Comparison of ENCODE assay signal across 17 cellular contexts in genomic region chr3:48569808-48570450, GRCh38. TPM values are rescaled to one million over a fixed set of nuclear protein-coding genes. Genes with fewer than 3 reads are reported as not detected.
DNase-seq lines count a peak whose midpoint lies in the region; ATAC-seq, FAIRE-seq and TF ChIP-seq lines count a peak whose summit lies in the region.
"Had no signal": no experiment of that assay in that cellular context is flagged by ENCODE, and none has a peak within 500 bp of the region (broad histone marks: within the 10 kb centered on the region; RNA-seq: fewer than 3 reads in every experiment).

No MANE protein-coding gene starts in this region.

- no peak overlapping the region for H3K23ac ChIP-seq in IMR-90 (ENCODE audit: low read depth, low read length)

- H3K27ac ChIP-seq in IMR-90 (ENCODE audit: insufficient read depth, low read length) = no peak overlapping the region
- H3K27ac ChIP-seq in K562 (ENCODE audit: extremely low read depth, low read depth, low read length) = no peak overlapping the region
- no peak overlapping the region for H3K27ac ChIP-seq in osteoblast (ENCODE audit: low read depth, low read length)
- H3K27ac ChIP-seq: C4-2B, GM23248, HL-60 had no signal

- H3K4me1 ChIP-seq in IMR-90 (ENCODE audit: control insufficient read depth, insufficient read depth, low read length) (peaks cover 9% of the 10 kb centered on the region), K562 (replicated peaks in 1 of 2; ENCODE audit: control insufficient read depth in 2 of 2, insufficient read depth in 2 of 2, low read length in 2 of 2) (peaks cover 0 to 21% of the 10 kb centered on the region in 2 experiments; a peak in 2 of 5 replicates), osteoblast (ENCODE audit: insufficient read depth, low read length) (peaks cover 14% of the 10 kb centered on the region)

- H4K8ac ChIP-seq in IMR-90 (ENCODE audit: low read depth in 2 of 2, low read length in 2 of 2) = no peak overlapping the region

- H3K4me2 ChIP-seq in IMR-90 (ENCODE audit: low read depth, low read length) = no peak overlapping the region
- no peak overlapping the region for H3K4me2 ChIP-seq in K562 (ENCODE audit: insufficient read depth, low read length)
- H3K4me2 ChIP-seq in osteoblast (ENCODE audit: insufficient read depth, low read length) = no peak overlapping the region

- DNase-seq in IMR-90 = no peak
- no peak for DNase-seq in K562 (ENCODE audit: extremely low read depth in 1 of 4, low spot score in 3 of 4)
- peak; percentile 53 for DNase-seq in osteoblast (ENCODE audit: insufficient read length, low spot score, missing footprints)
- DNase-seq in AG08396 (ENCODE audit: low spot score) = no peak
- DNase-seq: BE2C; CD4-positive, alpha-beta memory T cell; DMS79; EL; GM23248; H7; KG1 had no signal

- TF ChIP-seq RAD21 in IMR-90 (IDR thresholded peaks at IDR 0.05; ENCODE audit: low read length) = no peak
- no peak for TF ChIP-seq RAD21 in K562 (CRISPR knock-in tag; conservative IDR thresholded peaks at IDR 0.05 in 1 of 2, IDR thresholded peaks at IDR 0.05 in 1 of 2)

- BruUV-seq in IMR-90 (replicated peaks; lab: Mats Ljungman, UMichigan) = no TSS peak
- BruUV-seq in K562 (replicated peaks; lab: Mats Ljungman, UMichigan) = no TSS peak

- in situ Hi-C loops in IMR-90 (cut with MboI; ENCODE audit: low sequenced_read_pairs) (no loop called here), K562 (cut with MboI) (no loop called here)

- peaks cover 4 to 21% of the 10 kb centered on the region in 2 experiments; a peak in 2 of 4 replicates for H3K79me1 ChIP-seq in IMR-90 (ENCODE audit: low read depth in 1 of 2, low read length in 2 of 2)

- H2BK5ac ChIP-seq in IMR-90 (ENCODE audit: low read depth, low read length, poor library complexity, severe bottlenecking) = no peak overlapping the region

- H2BK20ac ChIP-seq in IMR-90 (ENCODE audit: low read depth, low read length) = no peak overlapping the region

- H2BK120ac ChIP-seq in IMR-90 (ENCODE audit: low read depth, low read length) = 0 out of 2 replicates have a peak overlapping the region, but pooled peaks have one; percentile 48

- no peak overlapping the region for H4K5ac ChIP-seq in IMR-90 (ENCODE audit: low read depth, low read length)

- no peak overlapping the region for H3K4me3 ChIP-seq in IMR-90 (ENCODE audit: insufficient read depth, low read depth, low read length)
- H3K4me3 ChIP-seq in K562 = no peak overlapping the region
- no peak overlapping the region for H3K4me3 ChIP-seq in osteoblast (ENCODE audit: insufficient read depth, low read length)
- H3K4me3 ChIP-seq: GM23248 had no signal

- H3K9ac ChIP-seq in IMR-90 (ENCODE audit: low read depth, low read length) (no peak overlapping the region), K562 (ENCODE audit: insufficient read depth in 1 of 2, low read depth in 2 of 2, low read length in 2 of 2) (no peak overlapping the region)
- H3K9ac ChIP-seq: GM23248 had no signal

- intact Hi-C loops in IMR-90 (cut with micrococcal nuclease) = no loop called here
- intact Hi-C loops in K562 (cut with micrococcal nuclease) = no loop called here

- H2AFZ ChIP-seq in IMR-90 (replicated peaks; ENCODE audit: low read length, poor library complexity) = peak overlapping the region; percentile 21
- H2AFZ ChIP-seq in K562 (ENCODE audit: low read depth, low read length) = no peak overlapping the region
- no peak overlapping the region for H2AFZ ChIP-seq in osteoblast (ENCODE audit: low read length)
- H2AFZ ChIP-seq: GM23248 had no signal

- H3K18ac ChIP-seq in IMR-90 (ENCODE audit: low read depth, low read length) = no peak overlapping the region

- H4K20me1 ChIP-seq in IMR-90 (ENCODE audit: insufficient read depth, low read length) (peaks cover 6% of the 10 kb centered on the region; the same call in 1 of the 2 replicates), K562 (replicated peaks; ENCODE audit: control insufficient read depth, insufficient read depth, low read length) (no peaks in the 10 kb centered on the region), osteoblast (ENCODE audit: insufficient read depth, low read length) (no peaks in the 10 kb centered on the region)

- dilution Hi-C loops in IMR-90 (cut with HindIII; ENCODE audit: low sequenced_read_pairs, unreplicated experiment) = no loop called here

- H3K9me1 ChIP-seq in IMR-90 (ENCODE audit: insufficient read depth, low read length) (peaks cover 23% of the 10 kb centered on the region), K562 (ENCODE audit: control insufficient read depth, insufficient read depth, low read length) (no peaks in the 10 kb centered on the region)

- CTCF ChIA-PET in IMR-90 (lab: Yijun Ruan, JAX) = no interaction called here
- CTCF ChIA-PET in K562 (lab: Yijun Ruan, JAX; ENCODE audit: low intra/inter-chr PET ratio) = no interaction called here

- H2BK15ac ChIP-seq in IMR-90 (ENCODE audit: low read depth, low read length) = no peak overlapping the region

- no peak overlapping the region for H3K14ac ChIP-seq in IMR-90 (replicated peaks; ENCODE audit: low read depth, low read length)

- no peak overlapping the region for H4K91ac ChIP-seq in IMR-90 (ENCODE audit: insufficient read depth, low read depth, low read length)

- POLR2A ChIA-PET in IMR-90 (lab: Charles Lee; ENCODE audit: unreplicated experiment) = no interaction called here
- POLR2A ChIA-PET in K562 (lab: Yijun Ruan, JAX) = no interaction called here

- FAIRE-seq in K562 (lab: Jason Lieb, UNC) = no peak
- FAIRE-seq: A204.1, G401.6, GM12891 had no signal

- H3K79me2 ChIP-seq in K562 (ENCODE audit: control insufficient read depth, insufficient read depth, low read length) (no peaks in the 10 kb centered on the region), osteoblast (ENCODE audit: insufficient read depth, low read length) (no peaks in the 10 kb centered on the region)

- TF ChIP-seq POLR2A in IMR-90 (IDR thresholded peaks at IDR 0.05; ENCODE audit: low read depth, low read length) (no peak), K562 (conservative IDR thresholded peaks at IDR 0.05) (no peak)

- H2AK5ac ChIP-seq in IMR-90 (ENCODE audit: low read depth, low read length) = peak overlapping the region; percentile 39; the same call in 1 of the 2 replicates

- 97% methylated on average over 5 of the region's 18 CpGs; no CpG with 5 or more reads in 1 of the 2 experiments for WGBS in IMR-90 (ENCODE audit: extremely low coverage in 2 of 2, insufficient read length in 1 of 2), 2 experiments
- whole genome bisulfite sequencing in K562 (ENCODE audit: insufficient coverage, low coverage, missing lambda C conversion rate) = 40% methylated on average over 7 of the region's 18 CpGs

- H2AK9ac ChIP-seq in IMR-90 (replicated peaks; ENCODE audit: low read depth, low read length, poor library complexity) = no peak overlapping the region

- H3K36me3 ChIP-seq in IMR-90 (ENCODE audit: control insufficient read depth, insufficient read depth, low read length) (peaks cover 75% of the 10 kb centered on the region), K562 (ENCODE audit: control insufficient read depth, insufficient read depth, low read length) (no peaks in the 10 kb centered on the region), osteoblast (ENCODE audit: insufficient read depth, low read length) (no peaks in the 10 kb centered on the region)
- H3K36me3 ChIP-seq: BE2C had no signal

- H3K27me3 ChIP-seq in IMR-90 (ENCODE audit: control insufficient read depth, insufficient read depth, low read length) = no peaks in the 10 kb centered on the region
- H3K27me3 ChIP-seq in K562 (ENCODE audit: control insufficient read depth in 2 of 2, insufficient read depth in 2 of 2, low read length in 2 of 2) = no peaks in the 10 kb centered on the region
- H3K27me3 ChIP-seq in osteoblast (ENCODE audit: insufficient read depth, low read length) = no peaks in the 10 kb centered on the region
- H3K27me3 ChIP-seq: BE2C had no signal

- ATAC-seq in IMR-90 (ENCODE audit: low read depth) (no peak), K562 (no peak), HG03469 (IDR thresholded peaks at IDR 0.05; ENCODE audit: unreplicated experiment) (no peak)

- H3K9me3 ChIP-seq in IMR-90 (ENCODE audit: control insufficient read depth, insufficient read depth, low read length) (no peaks in the 10 kb centered on the region), K562 (replicated peaks; ENCODE audit: control insufficient read depth, insufficient read depth, low read depth, low read length) (no peaks in the 10 kb centered on the region), osteoblast (ENCODE audit: low read depth, low read length) (no peaks in the 10 kb centered on the region)
- H3K9me3 ChIP-seq: BE2C had no signal

- TF ChIP-seq CTCF in IMR-90 (conservative IDR thresholded peaks at IDR 0.05; ENCODE audit: low read depth, low read length) (no peak), K562 (IDR thresholded peaks at IDR 0.05 in 2 of 3, conservative IDR thresholded peaks at IDR 0.05 in 1 of 3; ENCODE audit: insufficient read depth in 2 of 3, low read depth in 1 of 3, low read length in 3 of 3) (no peak), osteoblast (IDR thresholded peaks at IDR 0.05; ENCODE audit: extremely low read depth, low read depth, low read length) (no peak)

- no peak overlapping the region for H3K56ac ChIP-seq in IMR-90 (ENCODE audit: extremely low read depth, insufficient read depth, low read length)

- no peak for TF ChIP-seq EP300 in K562 (IDR thresholded peaks at IDR 0.05; ENCODE audit: low read length)

- H3K4ac ChIP-seq in IMR-90 (ENCODE audit: low read depth, low read length) = no peak overlapping the region

RNA-seq across cellular contexts. Expression of gene UCN2, which starts 6.3 kb away (rescaled TPM):
- total RNA-seq in IMR-90 (2012; rRNA removed) (0.54 and 0.56 TPM in 2 replicates), K562 (2014; rRNA removed) (not detected in 2 replicates), K562 (2014; rRNA removed; fragmentation: Illumina TruSeq; extraction: Trizol) (not detected in 2 replicates), K562 (2015; rRNA removed; fragmentation: Illumina TruSeq; extraction: Trizol) (not detected in 2 replicates), K562 (2021) (0.11 TPM in 1 of 2 replicates, not detected in the other), osteoblast (0.29 and 0.72 TPM in 2 replicates)
- polyA plus RNA-seq in IMR-90 (2012; rRNA removed) (2.3 and 2.7 TPM in 2 replicates), K562 (2011; rRNA removed) (0.05 and 0.08 TPM in 2 replicates), K562 (2014; fragmentation: Illumina TruSeq; extraction: Trizol) (not detected in 2 replicates), K562 (2014; fragmentation: Nextera tagmentation; extraction: Ambion mirVana) (not detected), K562 (2014; rRNA removed) (not detected in 2 replicates)
- 0.56 and 1.4 TPM in 2 replicates for polyA plus RNA-seq in IMR-90 (2012; cell fraction: cytosol; rRNA removed)
- polyA plus RNA-seq in IMR-90 (2012; cell fraction: nucleus; rRNA removed; ENCODE audit: low replicate concordance) = 19.4 and 40.3 TPM in 2 replicates
- total RNA-seq in K562 (2011; cell fraction: chromatin; rRNA removed; ENCODE audit: low replicate concordance) = 0.65 TPM in 1 of 2 replicates, not detected in the other
- 0.33 TPM in 1 of 2 replicates, not detected in the other for total RNA-seq in K562 (2011; cell fraction: nucleolus; rRNA removed)
- 0.29 and 0.38 TPM in 2 replicates for total RNA-seq in K562 (2011; cell fraction: nucleoplasm; rRNA removed)
- polyA plus RNA-seq in K562 (2011; cell fraction: cytosol; rRNA removed) = 0.04 and 0.09 TPM in 2 replicates
- polyA plus RNA-seq in K562 (2011; cell fraction: nucleus; rRNA removed) = 0.13 and 0.44 TPM in 2 replicates
- polyA plus RNA-seq in K562 (2012) = 0.16 TPM in 1 of 2 replicates, not detected in the other
- not detected in 2 replicates for polyA minus RNA-seq in K562 (2011; rRNA and poly(A)+ RNA removed)
- polyA minus RNA-seq in K562 (2011; cell fraction: cytosol; rRNA and poly(A)+ RNA removed) = not detected in 2 replicates
- polyA minus RNA-seq in K562 (2011; cell fraction: nucleus; rRNA and poly(A)+ RNA removed) = not detected in 2 replicates
- total RNA-seq: CD4-positive, alpha-beta memory T cell had no signal
- polyA plus RNA-seq: CD4-positive, alpha-beta memory T cell had no signal

RNA-seq across cellular contexts. Expression of gene PFKFB4, which starts 13.3 kb away (rescaled TPM):
- total RNA-seq in IMR-90 (2012; rRNA removed) (16.1 and 17.0 TPM in 2 replicates), K562 (2014; rRNA removed) (15.3 and 16.6 TPM in 2 replicates), K562 (2014; rRNA removed; fragmentation: Illumina TruSeq; extraction: Trizol) (9.6 and 11.3 TPM in 2 replicates), K562 (2015; rRNA removed; fragmentation: Illumina TruSeq; extraction: Trizol) (12.9 and 14.7 TPM in 2 replicates), K562 (2021) (13.5 and 15.8 TPM in 2 replicates), osteoblast (12.3 and 12.4 TPM in 2 replicates)
- polyA plus RNA-seq in IMR-90 (2012; rRNA removed) (14.8 and 16.9 TPM in 2 replicates), K562 (2011; rRNA removed) (56.3 and 71.4 TPM in 2 replicates), K562 (2014; fragmentation: Illumina TruSeq; extraction: Trizol) (13.8 and 14.5 TPM in 2 replicates), K562 (2014; fragmentation: Nextera tagmentation; extraction: Ambion mirVana) (1 to 10 TPM in 1 of 2 experiments, under 1 TPM in 1; 0.92 to 1.6 TPM), K562 (2014; rRNA removed) (13.2 and 14.0 TPM in 2 replicates)
- 11.1 and 15.7 TPM in 2 replicates for polyA plus RNA-seq in IMR-90 (2012; cell fraction: cytosol; rRNA removed)
- 53.9 and 57.6 TPM in 2 replicates for polyA plus RNA-seq in IMR-90 (2012; cell fraction: nucleus; rRNA removed; ENCODE audit: low replicate concordance)
- total RNA-seq in K562 (2011; cell fraction: chromatin; rRNA removed; ENCODE audit: low replicate concordance) = 136 and 240 TPM in 2 replicates
- total RNA-seq in K562 (2011; cell fraction: nucleolus; rRNA removed) = 112 TPM in 2 replicates
- total RNA-seq in K562 (2011; cell fraction: nucleoplasm; rRNA removed) = 150 and 164 TPM in 2 replicates
- polyA plus RNA-seq in K562 (2011; cell fraction: cytosol; rRNA removed) = 69.3 and 79.6 TPM in 2 replicates
- polyA plus RNA-seq in K562 (2011; cell fraction: nucleus; rRNA removed) = 150 and 157 TPM in 2 replicates
- 12.3 and 18.7 TPM in 2 replicates for polyA plus RNA-seq in K562 (2012)
- polyA minus RNA-seq in K562 (2011; rRNA and poly(A)+ RNA removed) = 54.0 and 55.4 TPM in 2 replicates
- polyA minus RNA-seq in K562 (2011; cell fraction: cytosol; rRNA and poly(A)+ RNA removed) = 29.7 and 40.0 TPM in 2 replicates
- polyA minus RNA-seq in K562 (2011; cell fraction: nucleus; rRNA and poly(A)+ RNA removed) = 42.4 and 62.3 TPM in 2 replicates

RNA-seq across cellular contexts. Expression of gene COL7A1, which starts 25.2 kb away (rescaled TPM):
- total RNA-seq in IMR-90 (2012; rRNA removed) (3.1 and 4.1 TPM in 2 replicates), K562 (2014; rRNA removed) (0.09 and 0.61 TPM in 2 replicates), K562 (2014; rRNA removed; fragmentation: Illumina TruSeq; extraction: Trizol) (0.03 TPM in 1 of 2 replicates, not detected in the other), K562 (2015; rRNA removed; fragmentation: Illumina TruSeq; extraction: Trizol) (0.14 and 0.38 TPM in 2 replicates), K562 (2021) (0.31 and 0.49 TPM in 2 replicates), osteoblast (12.7 and 21.4 TPM in 2 replicates)
- polyA plus RNA-seq in IMR-90 (2012; rRNA removed) (20.3 and 23.2 TPM in 2 replicates), K562 (2011; rRNA removed) (0.39 and 0.83 TPM in 2 replicates), K562 (2014; fragmentation: Illumina TruSeq; extraction: Trizol) (0.17 and 0.43 TPM in 2 replicates), K562 (2014; fragmentation: Nextera tagmentation; extraction: Ambion mirVana) (not detected), K562 (2014; rRNA removed) (0.28 and 0.66 TPM in 2 replicates)
- 13.6 and 14.6 TPM in 2 replicates for polyA plus RNA-seq in IMR-90 (2012; cell fraction: cytosol; rRNA removed)
- polyA plus RNA-seq in IMR-90 (2012; cell fraction: nucleus; rRNA removed; ENCODE audit: low replicate concordance) = 308 and 435 TPM in 2 replicates
- 1.7 and 5.0 TPM in 2 replicates for total RNA-seq in K562 (2011; cell fraction: chromatin; rRNA removed; ENCODE audit: low replicate concordance)
- 2.9 and 4.5 TPM in 2 replicates for total RNA-seq in K562 (2011; cell fraction: nucleolus; rRNA removed)
- 1.5 and 2.3 TPM in 2 replicates for total RNA-seq in K562 (2011; cell fraction: nucleoplasm; rRNA removed)
- polyA plus RNA-seq in K562 (2011; cell fraction: cytosol; rRNA removed) = 0.22 TPM in 2 replicates
- polyA plus RNA-seq in K562 (2011; cell fraction: nucleus; rRNA removed) = 8.7 and 11.5 TPM in 2 replicates
- 0.87 and 4.2 TPM in 2 replicates for polyA plus RNA-seq in K562 (2012)
- 0.07 TPM in 1 of 2 replicates, not detected in the other for polyA minus RNA-seq in K562 (2011; rRNA and poly(A)+ RNA removed)
- 0.29 and 2.9 TPM in 2 replicates for polyA minus RNA-seq in K562 (2011; cell fraction: cytosol; rRNA and poly(A)+ RNA removed)
- polyA minus RNA-seq in K562 (2011; cell fraction: nucleus; rRNA and poly(A)+ RNA removed) = 1.1 and 1.6 TPM in 2 replicates
- polyA plus RNA-seq: CD4-positive, alpha-beta memory T cell had no signal

RNA-seq across cellular contexts. Expression of gene UQCRC1, which starts 39.5 kb away (rescaled TPM):
- total RNA-seq in IMR-90 (2012; rRNA removed) = 952 and 1,365 TPM in 2 replicates
- 410 and 474 TPM in 2 replicates for polyA plus RNA-seq in IMR-90 (2012; rRNA removed)
- polyA plus RNA-seq in IMR-90 (2012; cell fraction: cytosol; rRNA removed) = 589 and 721 TPM in 2 replicates
- polyA plus RNA-seq in IMR-90 (2012; cell fraction: nucleus; rRNA removed; ENCODE audit: low replicate concordance) = 253 and 529 TPM in 2 replicates
- total RNA-seq in K562 (2011; cell fraction: chromatin; rRNA removed; ENCODE audit: low replicate concordance) = 163 and 409 TPM in 2 replicates
- total RNA-seq in K562 (2011; cell fraction: nucleolus; rRNA removed) = 323 and 415 TPM in 2 replicates
- 204 and 237 TPM in 2 replicates for total RNA-seq in K562 (2011; cell fraction: nucleoplasm; rRNA removed)
- 237 and 300 TPM in 2 replicates for total RNA-seq in K562 (2014; rRNA removed)
- 167 and 219 TPM in 2 replicates for total RNA-seq in K562 (2014; rRNA removed; fragmentation: Illumina TruSeq; extraction: Trizol)
- 249 and 268 TPM in 2 replicates for total RNA-seq in K562 (2015; rRNA removed; fragmentation: Illumina TruSeq; extraction: Trizol)
- total RNA-seq in K562 (2021) = 288 and 299 TPM in 2 replicates
- polyA plus RNA-seq in K562 (2011; rRNA removed) = 424 and 448 TPM in 2 replicates
- polyA plus RNA-seq in K562 (2011; cell fraction: cytosol; rRNA removed) = 573 and 695 TPM in 2 replicates
- 460 and 505 TPM in 2 replicates for polyA plus RNA-seq in K562 (2011; cell fraction: nucleus; rRNA removed)
- 235 and 311 TPM in 2 replicates for polyA plus RNA-seq in K562 (2012)
- 253 and 318 TPM in 2 replicates for polyA plus RNA-seq in K562 (2014; fragmentation: Illumina TruSeq; extraction: Trizol)
- polyA plus RNA-seq in K562 (2014; fragmentation: Nextera tagmentation; extraction: Ambion mirVana) = 100 to 1,000 TPM; 125 to 181 TPM
- polyA plus RNA-seq in K562 (2014; rRNA removed) = 274 and 293 TPM in 2 replicates
- 501 and 672 TPM in 2 replicates for polyA minus RNA-seq in K562 (2011; rRNA and poly(A)+ RNA removed)
- 336 and 338 TPM in 2 replicates for polyA minus RNA-seq in K562 (2011; cell fraction: cytosol; rRNA and poly(A)+ RNA removed)
- polyA minus RNA-seq in K562 (2011; cell fraction: nucleus; rRNA and poly(A)+ RNA removed) = 126 and 184 TPM in 2 replicates
- total RNA-seq in osteoblast = 299 and 308 TPM in 2 replicates

RNA-seq across cellular contexts. Expression of gene TMEM89, which starts 51.6 kb away (rescaled TPM):
- not detected in 2 replicates for total RNA-seq in IMR-90 (2012; rRNA removed)
- 0.15 TPM in 1 of 2 replicates, not detected in the other for polyA plus RNA-seq in IMR-90 (2012; rRNA removed)
- not detected in 2 replicates for polyA plus RNA-seq in IMR-90 (2012; cell fraction: cytosol; rRNA removed)
- 0.63 and 1.1 TPM in 2 replicates for polyA plus RNA-seq in IMR-90 (2012; cell fraction: nucleus; rRNA removed; ENCODE audit: low replicate concordance)
- not detected in 2 replicates for total RNA-seq in K562 (2011; cell fraction: chromatin; rRNA removed; ENCODE audit: low replicate concordance)
- not detected in 2 replicates for total RNA-seq in K562 (2011; cell fraction: nucleolus; rRNA removed)
- not detected in 2 replicates for total RNA-seq in K562 (2011; cell fraction: nucleoplasm; rRNA removed)
- not detected in 2 replicates for total RNA-seq in K562 (2014; rRNA removed)
- not detected in 2 replicates for total RNA-seq in K562 (2014; rRNA removed; fragmentation: Illumina TruSeq; extraction: Trizol)
- not detected in 2 replicates for total RNA-seq in K562 (2015; rRNA removed; fragmentation: Illumina TruSeq; extraction: Trizol)
- total RNA-seq in K562 (2021) = not detected in 2 replicates
- not detected in 2 replicates for polyA plus RNA-seq in K562 (2011; rRNA removed)
- polyA plus RNA-seq in K562 (2011; cell fraction: cytosol; rRNA removed) = not detected in 2 replicates
- not detected in 2 replicates for polyA plus RNA-seq in K562 (2011; cell fraction: nucleus; rRNA removed)
- polyA plus RNA-seq in K562 (2012) = not detected in 2 replicates
- polyA plus RNA-seq in K562 (2014; fragmentation: Illumina TruSeq; extraction: Trizol) = not detected in 2 replicates
- polyA plus RNA-seq in K562 (2014; fragmentation: Nextera tagmentation; extraction: Ambion mirVana) = not detected
- not detected in 2 replicates for polyA plus RNA-seq in K562 (2014; rRNA removed)
- polyA minus RNA-seq in K562 (2011; rRNA and poly(A)+ RNA removed) = not detected in 2 replicates
- not detected in 2 replicates for polyA minus RNA-seq in K562 (2011; cell fraction: cytosol; rRNA and poly(A)+ RNA removed)
- not detected in 2 replicates for polyA minus RNA-seq in K562 (2011; cell fraction: nucleus; rRNA and poly(A)+ RNA removed)
- total RNA-seq in osteoblast = 0.59 TPM in 1 of 2 replicates, not detected in the other
- total RNA-seq: CD4-positive, alpha-beta memory T cell; GM23248; H7 had no signal
- polyA plus RNA-seq: CD4-positive, alpha-beta memory T cell; GM23248 had no signal
